In genomic region chr12:120265203-120265482, GRCh38 we compare ENCODE assay signal across 8 cellular contexts. TPM values are rescaled to one million over a fixed set of nuclear protein-coding genes. Genes with fewer than 3 reads are reported as not detected.
DNase-seq lines count a peak whose midpoint lies in the region; ATAC-seq and TF ChIP-seq lines count a peak whose summit lies in the region.

No MANE protein-coding gene starts in this region.

- H3K4me3 ChIP-seq in heart left ventricle (peak overlapping the region; percentile 91 to 100 (median 98)), left lung (peak overlapping the region; percentile 80 to 84), tibial nerve (peak overlapping the region; percentile 75 to 94 (median 89))

- peak overlapping the region; percentile 82 for H3K4me3 Mint-ChIP-seq in activated naive CD8-positive, alpha-beta T cell treated with anti-CD3 and anti-CD28 coated beads for 36 hours

- TF ChIP-seq CTCF in heart left ventricle (IDR thresholded peaks at IDR 0.05): no peak
- TF ChIP-seq CTCF in left lung (IDR thresholded peaks at IDR 0.05): no peak
- TF ChIP-seq CTCF in tibial nerve (IDR thresholded peaks at IDR 0.05): no peak

- peaks cover 48% of the 10 kb centered on the region for H3K4me1 Mint-ChIP-seq in activated naive CD8-positive, alpha-beta T cell treated with anti-CD3 and anti-CD28 coated beads for 36 hours

- H3K27me3 ChIP-seq in heart left ventricle (no peaks in the 10 kb centered on the region), left lung (no peaks in the 10 kb centered on the region), tibial nerve (no peaks in the 10 kb centered on the region)

- H3K9me3 Mint-ChIP-seq in activated naive CD8-positive, alpha-beta T cell treated with anti-CD3 and anti-CD28 coated beads for 36 hours: no peaks in the 10 kb centered on the region

- no peak for ATAC-seq in heart left ventricle
- no peak for ATAC-seq in Right ventricle myocardium superior (ENCODE audit: poor library complexity)
- ATAC-seq in left lung: no peak
- ATAC-seq in HG03565 (IDR thresholded peaks at IDR 0.05; ENCODE audit: unreplicated experiment): no peak

- peaks cover 0 to 12% (median 0%) of the 10 kb centered on the region in 9 donors for H3K36me3 ChIP-seq in heart left ventricle
- H3K36me3 ChIP-seq in left lung: no peaks in the 10 kb centered on the region
- H3K36me3 ChIP-seq in tibial nerve: no peaks in the 10 kb centered on the region

- DNase-seq in heart left ventricle (peak in 3 of 5 donors; percentile 40 to 47 (median 45)), Right ventricle myocardium superior (no peak), left lung (no peak), tibial nerve (ENCODE audit: low spot score in 2 of 2) (no peak), SK-N-DZ (ENCODE audit: low spot score) (no peak), NOMO-1 treated with DMSO at 0.1 percent for 48 hours (lab: John Stamatoyannopoulos, UW; ENCODE audit: unreplicated experiment) (no peak)
- DNase-seq in activated naive CD8-positive, alpha-beta T cell treated with anti-CD3 and anti-CD28 coated beads for 36 hours: no peak

- no peak for TF ChIP-seq POLR2A in heart left ventricle (IDR thresholded peaks at IDR 0.05)
- no peak for TF ChIP-seq POLR2A in tibial nerve (IDR thresholded peaks at IDR 0.05)

- intact Hi-C loops in heart left ventricle (cut with DNase I) (loop anchor here in 9 of 10 donors (1.0 to 2.0 kb wide), 4 partner anchors 35 to 64 kb away; partner anchors contain the start of gene RPLP0 (in 1 of the 9)), Right ventricle myocardium superior (cut with DNase I) (loop anchor here (1.0 kb wide), 1 partner anchor 36 kb away; no protein-coding TSS in a partner anchor), left lung (cut with DNase I) (loop anchor here (5.0 kb wide), 1 partner anchor 38 kb away; no protein-coding TSS in a partner anchor)

- no peaks in the 10 kb centered on the region for H3K36me3 Mint-ChIP-seq in activated naive CD8-positive, alpha-beta T cell treated with anti-CD3 and anti-CD28 coated beads for 36 hours

- H3K27ac ChIP-seq in heart left ventricle (peak overlapping the region; percentile 88 to 99 (median 97)), left lung (peak overlapping the region; percentile 84 to 91), tibial nerve (peak overlapping the region; percentile 83 to 98 (median 96))

- peak overlapping the region; percentile 69 for H3K27ac Mint-ChIP-seq in activated naive CD8-positive, alpha-beta T cell treated with anti-CD3 and anti-CD28 coated beads for 36 hours

- 0 to 2% (median 1%) methylated on average over 13 to 21 of the region's 21 CpGs for WGBS in heart left ventricle, 4 donors
- 1 to 2% methylated on average over 14 to 19 of the region's 21 CpGs for WGBS in tibial nerve, 2 donors

- H3K4me1 ChIP-seq in heart left ventricle: peaks cover 7 to 51% (median 43%) of the 10 kb centered on the region in 12 donors
- H3K4me1 ChIP-seq in left lung: peaks cover 32 to 68% of the 10 kb centered on the region in 2 donors
- H3K4me1 ChIP-seq in tibial nerve: peaks cover 0 to 55% (median 41%) of the 10 kb centered on the region in 4 donors

- TF ChIP-seq EP300 in tibial nerve (IDR thresholded peaks at IDR 0.05): no peak

- no peaks in the 10 kb centered on the region for H3K27me3 Mint-ChIP-seq in activated naive CD8-positive, alpha-beta T cell treated with anti-CD3 and anti-CD28 coated beads for 36 hours

- H3K9me3 ChIP-seq in heart left ventricle (no peaks in the 10 kb centered on the region), left lung (no peaks in the 10 kb centered on the region), tibial nerve (no peaks in the 10 kb centered on the region)

RNA-seq across cellular contexts. Expression of gene PXN, which starts 0.4 kb away (rescaled TPM):
- total RNA-seq in heart left ventricle (100 to 1,000 TPM in 1 of 9 donors, 10 to 100 TPM in 8; 34.3 to 103 (median 69.9) TPM), Right ventricle myocardium superior (47.1 TPM), left lung (100 to 1,000 TPM in 1 of 2 donors, 10 to 100 TPM in 1; 90.7 to 111 TPM), tibial nerve (100 to 1,000 TPM; 217 to 428 (median 330) TPM)
- 10 to 100 TPM; 58.7 to 90.5 TPM for polyA plus RNA-seq in heart left ventricle
- total RNA-seq in activated naive CD8-positive, alpha-beta T cell treated with anti-CD3 and anti-CD28 coated beads for 36 hours: 10 to 100 TPM; 37.1 to 39.2 TPM
- 13.0 and 14.1 TPM in 2 replicates for polyA plus RNA-seq in SK-N-DZ (2014; cell fraction: cytosol; rRNA removed)
- polyA plus RNA-seq in SK-N-DZ (2014; cell fraction: nucleus; rRNA removed): 8.8 and 15.5 TPM in 2 replicates

RNA-seq across cellular contexts. Expression of gene RNU4-2, which starts 26.6 kb away (rescaled TPM):
- total RNA-seq in heart left ventricle (over 10,000 TPM in 3 of 9 donors, 1,000 to 10,000 TPM in 4, not detected in 2; 3,467 to 16,563 (median 7,253) TPM), Right ventricle myocardium superior (41,112 TPM), left lung (1,000 to 10,000 TPM; 6,889 to 7,719 TPM), tibial nerve (under 1 TPM; under 0.01 TPM)
- not detected for polyA plus RNA-seq in heart left ventricle
- total RNA-seq in activated naive CD8-positive, alpha-beta T cell treated with anti-CD3 and anti-CD28 coated beads for 36 hours: 1,000 to 10,000 TPM; 1,075 to 1,133 TPM
- not detected in 2 replicates for polyA plus RNA-seq in SK-N-DZ (2014; cell fraction: cytosol; rRNA removed)
- not detected in 2 replicates for polyA plus RNA-seq in SK-N-DZ (2014; cell fraction: nucleus; rRNA removed)

RNA-seq across cellular contexts. Expression of gene RNU4-1, which starts 27.9 kb away (rescaled TPM):
- total RNA-seq in heart left ventricle: 1,000 to 10,000 TPM in 4 of 9 donors, 100 to 1,000 TPM in 3, not detected in 2; 376 to 4,299 (median 1,541) TPM
- polyA plus RNA-seq in heart left ventricle: not detected
- total RNA-seq in Right ventricle myocardium superior: 3,793 TPM
- 100 to 1,000 TPM; 768 to 829 TPM for total RNA-seq in activated naive CD8-positive, alpha-beta T cell treated with anti-CD3 and anti-CD28 coated beads for 36 hours
- total RNA-seq in left lung: 1,000 to 10,000 TPM; 3,185 to 3,518 TPM
- under 1 TPM in 3 of 4 donors, not detected in 1; under 0.01 TPM for total RNA-seq in tibial nerve
- polyA plus RNA-seq in SK-N-DZ (2014; cell fraction: cytosol; rRNA removed): not detected in 2 replicates
- polyA plus RNA-seq in SK-N-DZ (2014; cell fraction: nucleus; rRNA removed): not detected in 2 replicates

RNA-seq across cellular contexts. Expression of gene SIRT4, which starts 37.0 kb away (rescaled TPM):
- total RNA-seq in heart left ventricle: 10 to 100 TPM in 1 of 9 donors, 1 to 10 TPM in 8; 3.2 to 10.6 (median 4.7) TPM
- polyA plus RNA-seq in heart left ventricle: 1 to 10 TPM; 3.0 to 7.4 TPM
- total RNA-seq in Right ventricle myocardium superior: 8.6 TPM
- total RNA-seq in activated naive CD8-positive, alpha-beta T cell treated with anti-CD3 and anti-CD28 coated beads for 36 hours: 1 to 10 TPM; 1.9 to 2.1 TPM
- total RNA-seq in left lung: 1 to 10 TPM; 1.7 to 2.3 TPM
- 1 to 10 TPM in 3 of 4 donors, under 1 TPM in 1; 0.87 to 5.7 (median 1.9) TPM for total RNA-seq in tibial nerve
- polyA plus RNA-seq in SK-N-DZ (2014; cell fraction: cytosol; rRNA removed): 3.7 and 4.6 TPM in 2 replicates
- polyA plus RNA-seq in SK-N-DZ (2014; cell fraction: nucleus; rRNA removed): 0.33 and 2.4 TPM in 2 replicates

Comparison
In these comparisons a context has a peak if more than half of its experiments do, and no peak if none do; other contexts are left out.
1. DNase-seq: peak in heart left ventricle (3 of 5); none in Right ventricle myocardium superior (single experiment), activated naive CD8-positive, alpha-beta T cell treated with anti-CD3 and anti-CD28 coated beads for 36 hours (single experiment), left lung (0 of 2), tibial nerve (0 of 2), SK-N-DZ (single experiment) and NOMO-1 treated with DMSO at 0.1 percent for 48 hours (single experiment).
2. Peak in every context shown above with its lines, with median percentiles within 50 percentile points of each other: H3K27ac ChIP-seq and H3K4me3 ChIP-seq.